In the genomic region with DNA sequence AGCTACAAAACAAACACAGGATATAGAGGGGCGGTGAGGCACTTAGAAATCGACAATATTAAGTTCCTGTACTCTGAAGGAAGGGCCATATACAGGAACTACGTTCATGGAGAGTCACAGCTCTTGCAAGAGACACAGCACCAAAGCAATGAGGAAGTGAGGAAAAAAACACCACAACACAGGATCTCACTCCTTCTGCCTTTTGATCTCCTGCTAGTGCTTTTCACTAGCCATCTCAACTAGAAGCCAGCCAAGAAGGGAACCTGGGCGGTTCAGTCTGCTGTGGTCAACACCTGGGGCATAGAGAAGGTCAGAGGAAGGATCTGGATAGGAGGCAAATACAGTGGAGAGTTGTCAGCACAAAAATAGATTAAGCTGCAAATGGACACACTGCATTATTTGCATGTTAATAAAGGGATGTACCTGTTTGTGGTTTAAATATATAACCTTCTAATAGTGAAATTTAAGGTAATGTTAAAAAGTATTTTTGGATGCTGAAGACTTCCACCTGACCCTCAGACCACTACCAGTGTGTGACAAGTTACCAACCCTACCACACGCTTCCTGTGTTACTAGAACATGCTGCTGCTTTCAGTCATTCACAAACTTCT, we compare ENCODE assay signal across 9 cellular contexts.
DNase-seq lines count a peak whose midpoint lies in the region; ATAC-seq and TF ChIP-seq lines count a peak whose summit lies in the region.
"Had no signal": no experiment of that assay in that cellular context is flagged by ENCODE, and none has a peak within 500 bp of the region (broad histone marks: within the 10 kb centered on the region; RNA-seq: fewer than 3 reads in every experiment).

No MANE protein-coding gene starts in this region.

- H3K36me3 ChIP-seq in vagina (no peaks in the 10 kb centered on the region), Karpas-422 (ENCODE audit: insufficient read depth, low read length) (no peaks in the 10 kb centered on the region)

- H3K4me3 ChIP-seq in vagina: no peak overlapping the region
- H3K4me3 ChIP-seq in Karpas-422 (ENCODE audit: low read length): no peak overlapping the region

- no peak overlapping the region for H3K4me2 ChIP-seq in Karpas-422 (ENCODE audit: low read depth, low read length, poor library complexity, severe bottlenecking)

- H3K36me3 Mint-ChIP-seq in activated CD8-positive, alpha-beta T cell treated with anti-CD3 and anti-CD28 coated beads, Interleukin-2, amount 10 ng/mL, durations not matched to agents 7 days and 5 days (ENCODE audit: low read depth): no peaks in the 10 kb centered on the region
- no peaks in the 10 kb centered on the region for H3K36me3 Mint-ChIP-seq in stimulated activated memory B cell treated with anti-CD40 and anti-IgM and Interleukin-4, amounts not matched to agents 10 μg/mL and 1 μg/mL and 100 μg/mL, for 72 hours
- H3K36me3 Mint-ChIP-seq: brain had no signal

- no peaks in the 10 kb centered on the region for H4K20me1 ChIP-seq in Karpas-422 (ENCODE audit: insufficient read depth, low read depth, low read length)

- DNase-seq in GM10266 (ENCODE audit: extremely low spot score) (peak; percentile 39), GM20000 (ENCODE audit: low spot score) (peak; percentile 50), vagina (ENCODE audit: extremely low spot score in 2 of 2) (no peak), Karpas-422 (no peak), NCI-H1105 treated with DMSO at 0.1 percent for 48 hours (lab: John Stamatoyannopoulos, UW) (no peak)
- DNase-seq in activated CD8-positive, alpha-beta T cell treated with anti-CD3 and anti-CD28 coated beads, Interleukin-2, amount 10 ng/mL, durations not matched to agents 7 days and 5 days: peak; percentile 64

- H3K27me3 ChIP-seq in vagina: no peaks in the 10 kb centered on the region
- no peaks in the 10 kb centered on the region for H3K27me3 ChIP-seq in Karpas-422 (ENCODE audit: low read length)

- no peaks in the 10 kb centered on the region for H3K9me2 ChIP-seq in Karpas-422 (replicated peaks; ENCODE audit: insufficient read depth, low read length)

- CTCF ChIA-PET in activated CD8-positive, alpha-beta T cell treated with anti-CD3 and anti-CD28 coated beads, Interleukin-2, amount 10 ng/mL, durations not matched to agents 7 days and 5 days (lab: Charles Lee): interaction anchor here (0.6 to 5.2 kb wide), 7 partner anchors 8 to 143 kb away, joined by 3 to 51 read pairs (median 3); no protein-coding TSS in a partner anchor

- no peak for TF ChIP-seq CTCF in GM10266 (IDR thresholded peaks at IDR 0.05; ENCODE audit: control insufficient read depth, insufficient read depth, low read depth, missing control alignments)
- TF ChIP-seq CTCF in GM20000 (IDR thresholded peaks at IDR 0.05; ENCODE audit: extremely low read depth, missing control alignments): no peak
- no peak for TF ChIP-seq CTCF in vagina (IDR thresholded peaks at IDR 0.05)

- no peak overlapping the region for H2AFZ ChIP-seq in Karpas-422 (ENCODE audit: low read length)

- no peak for TF ChIP-seq POLR2A in vagina (IDR thresholded peaks at IDR 0.05)

- no peaks in the 10 kb centered on the region for H3K9me3 Mint-ChIP-seq in activated CD8-positive, alpha-beta T cell treated with anti-CD3 and anti-CD28 coated beads, Interleukin-2, amount 10 ng/mL, durations not matched to agents 7 days and 5 days (ENCODE audit: insufficient read depth)
- no peaks in the 10 kb centered on the region for H3K9me3 Mint-ChIP-seq in stimulated activated memory B cell treated with anti-CD40 and anti-IgM and Interleukin-4, amounts not matched to agents 10 μg/mL and 1 μg/mL and 100 μg/mL, for 72 hours

- H3K9ac ChIP-seq in Karpas-422 (ENCODE audit: low read length): no peak overlapping the region

- H3K9me3 ChIP-seq in vagina (no peaks in the 10 kb centered on the region), Karpas-422 (ENCODE audit: low read length) (no peaks in the 10 kb centered on the region)

- H3K4me1 Mint-ChIP-seq in activated CD8-positive, alpha-beta T cell treated with anti-CD3 and anti-CD28 coated beads, Interleukin-2, amount 10 ng/mL, durations not matched to agents 7 days and 5 days (ENCODE audit: low read depth): peaks cover 25% of the 10 kb centered on the region
- peaks cover 14% of the 10 kb centered on the region for H3K4me1 Mint-ChIP-seq in stimulated activated memory B cell treated with anti-CD40 and anti-IgM and Interleukin-4, amounts not matched to agents 10 μg/mL and 1 μg/mL and 100 μg/mL, for 72 hours

- peak overlapping the region; percentile 95 for H3K27ac Mint-ChIP-seq in activated CD8-positive, alpha-beta T cell treated with anti-CD3 and anti-CD28 coated beads, Interleukin-2, amount 10 ng/mL, durations not matched to agents 7 days and 5 days
- peak overlapping the region; percentile 23 for H3K27ac Mint-ChIP-seq in stimulated activated memory B cell treated with anti-CD40 and anti-IgM and Interleukin-4, amounts not matched to agents 10 μg/mL and 1 μg/mL and 100 μg/mL, for 72 hours
- H3K27ac Mint-ChIP-seq: brain had no signal

- peaks cover 2% of the 10 kb centered on the region for H3K27me3 Mint-ChIP-seq in activated CD8-positive, alpha-beta T cell treated with anti-CD3 and anti-CD28 coated beads, Interleukin-2, amount 10 ng/mL, durations not matched to agents 7 days and 5 days (ENCODE audit: low read depth)
- no peaks in the 10 kb centered on the region for H3K27me3 Mint-ChIP-seq in stimulated activated memory B cell treated with anti-CD40 and anti-IgM and Interleukin-4, amounts not matched to agents 10 μg/mL and 1 μg/mL and 100 μg/mL, for 72 hours
- H3K27me3 Mint-ChIP-seq: brain had no signal

- peak overlapping the region; percentile 49 for H3K4me3 Mint-ChIP-seq in activated CD8-positive, alpha-beta T cell treated with anti-CD3 and anti-CD28 coated beads, Interleukin-2, amount 10 ng/mL, durations not matched to agents 7 days and 5 days
- no peak overlapping the region for H3K4me3 Mint-ChIP-seq in stimulated activated memory B cell treated with anti-CD40 and anti-IgM and Interleukin-4, amounts not matched to agents 10 μg/mL and 1 μg/mL and 100 μg/mL, for 72 hours
- H3K4me3 Mint-ChIP-seq: brain had no signal

- H3K27ac ChIP-seq in vagina: no peak overlapping the region
- no peak overlapping the region for H3K27ac ChIP-seq in Karpas-422 (ENCODE audit: low read length)

- intact Hi-C loops in vagina (cut with DNase I): no loop called here

- peak; percentile 84 for ATAC-seq in HG03469 (IDR thresholded peaks at IDR 0.05; ENCODE audit: unreplicated experiment)
- peak; percentile 91 for ATAC-seq in activated CD8-positive, alpha-beta T cell treated with anti-CD3 and anti-CD28 coated beads, Interleukin-2, amount 10 ng/mL, durations not matched to agents 7 days and 5 days
- peak; percentile 95 for ATAC-seq in stimulated activated memory B cell treated with anti-CD40 and anti-IgM and Interleukin-4, amounts not matched to agents 10 μg/mL and 1 μg/mL and 100 μg/mL, for 72 hours

- no peaks in the 10 kb centered on the region for H3K4me1 ChIP-seq in vagina
- no peaks in the 10 kb centered on the region for H3K4me1 ChIP-seq in Karpas-422 (ENCODE audit: low read length)

- POLR2A ChIA-PET in activated CD8-positive, alpha-beta T cell treated with anti-CD3 and anti-CD28 coated beads, Interleukin-2, amount 10 ng/mL, durations not matched to agents 7 days and 5 days (lab: Charles Lee): interaction anchor here (1.0 to 1.4 kb wide), 3 partner anchors 38 to 142 kb away, joined by 3 to 4 read pairs (median 3); a partner anchor contains a TSS

- H3K79me2 ChIP-seq in Karpas-422 (ENCODE audit: low read length): no peaks in the 10 kb centered on the region

Comparison
In these comparisons a context has a peak if more than half of its experiments do, and no peak if none do; other contexts are left out.
1. DNase-seq: peak in GM10266 (single experiment), GM20000 (single experiment) and activated CD8-positive, alpha-beta T cell treated with anti-CD3 and anti-CD28 coated beads, Interleukin-2, amount 10 ng/mL, durations not matched to agents 7 days and 5 days (single experiment); none in vagina (0 of 2), Karpas-422 (single experiment) and NCI-H1105 treated with DMSO at 0.1 percent for 48 hours (single experiment).
2. Peak in every context shown above with its lines, with median percentiles within 50 percentile points of each other: ATAC-seq.